ENCODE assay signal across 36 cellular contexts in the genomic region with DNA sequence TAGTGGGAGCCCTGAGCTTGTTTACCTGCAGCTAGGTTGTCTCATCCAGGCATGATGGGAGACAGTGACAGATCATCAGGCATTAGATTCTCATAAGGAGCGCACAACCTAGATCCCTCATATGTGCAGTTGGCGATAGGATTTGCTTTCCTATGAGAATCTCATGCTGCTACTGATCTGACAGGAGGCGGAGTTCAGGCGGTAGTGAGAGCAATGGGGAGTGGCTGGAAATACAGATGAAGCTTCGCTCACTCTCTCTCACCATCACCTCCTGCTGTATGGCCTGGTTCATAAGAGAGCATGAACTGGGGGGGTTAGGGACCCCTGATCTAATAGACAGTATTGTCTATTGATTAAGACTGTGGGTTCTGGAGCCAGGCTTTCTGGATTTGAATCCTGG.
"Had no signal": no experiment of that assay in that cellular context is flagged by ENCODE, and none has a peak within 500 bp of the region (broad histone marks: within the 10 kb centered on the region; RNA-seq: fewer than 3 reads in every experiment).

No MANE protein-coding gene starts in this region.

- DNase-seq: Karpas-422, Kasumi-1, MG63, MM.1S, NCI-H1048, NCI-H1092, NCI-H1092 treated with DMSO at 0.1 percent for 48 hours, NCI-H1105, NCI-H1105 treated with DMSO at 0.1 percent for 48 hours, NCI-H1417, NCI-H1417 treated with DMSO at 0.1 percent for 48 hours, NCI-H1436, NCI-H1436 treated with DMSO at 0.1 percent for 48 hours, NCI-H146, NCI-H1694, NCI-H1694 treated with DMSO at 0.1 percent for 48 hours, NCI-H187, NCI-H187 treated with DMSO at 0.1 percent for 48 hours, NCI-H1930, NCI-H2029, NCI-H2029 treated with DMSO at 0.1 percent for 48 hours, NCI-H2081, NCI-H2081 treated with DMSO at 0.1 percent for 48 hours, NCI-H2107, NCI-H2171, NCI-H2171 treated with DMSO at 0.1 percent for 48 hours, NCI-H2227 treated with DMSO at 0.1 percent for 48 hours, NCI-H226, NCI-H345, NCI-H446, NCI-H446 treated with DMSO at 0.1 percent for 48 hours, NCI-H510A, NCI-H510A treated with DMSO at 0.1 percent for 48 hours, NCI-H524, NCI-H524 treated with DMSO at 0.1 percent for 48 hours, NCI-H526 had no signal

- H3K4me3 ChIP-seq: MG63 had no signal

- H3K27me3 ChIP-seq: MG63 had no signal

- H3K9me3 ChIP-seq: MG63 had no signal
